11 cellular contexts compared by ENCODE assay signal in the genomic region with DNA sequence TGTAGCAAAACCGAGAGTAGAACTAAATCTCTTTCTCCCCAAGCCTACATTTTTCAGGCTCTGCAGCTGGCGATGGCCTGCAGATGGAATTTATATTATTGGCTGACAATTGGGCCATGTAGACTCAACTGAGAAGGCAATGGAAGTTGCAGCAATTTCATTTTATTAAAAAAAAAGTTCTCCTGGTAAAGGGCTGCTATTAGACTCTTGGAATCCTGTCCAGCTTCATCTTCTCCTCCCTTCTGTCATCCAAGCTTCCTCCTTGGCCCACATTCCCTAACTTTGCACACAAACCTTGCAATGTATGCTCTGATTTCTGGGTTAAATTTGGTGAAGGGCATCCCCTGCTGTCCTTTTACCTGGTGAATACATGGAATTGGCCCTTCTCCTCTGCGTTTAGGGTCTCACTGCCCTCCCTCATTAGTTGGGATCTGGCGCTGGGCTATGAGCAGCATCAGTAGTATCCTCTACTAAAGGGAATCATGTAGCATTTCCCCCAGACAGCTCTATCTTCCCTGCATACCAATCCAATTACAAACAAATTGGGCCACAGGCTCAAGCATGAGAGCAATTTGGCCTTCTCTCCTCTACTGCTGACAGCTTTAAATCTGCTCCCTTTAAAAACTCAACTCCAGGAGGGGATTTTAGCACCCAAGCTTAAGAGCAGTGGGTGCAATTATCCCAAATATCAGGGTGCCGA.
DNase-seq lines count a peak whose midpoint lies in the region; ATAC-seq and TF ChIP-seq lines count a peak whose summit lies in the region.
"Had no signal": no experiment of that assay in that cellular context is flagged by ENCODE, and none has a peak within 500 bp of the region (broad histone marks: within the 10 kb centered on the region; RNA-seq: fewer than 3 reads in every experiment).

No MANE protein-coding gene starts in this region.

- intact Hi-C loops in IMR-90 (cut with micrococcal nuclease) = loop anchor here (5.0 kb wide), 2 partner anchors 77 to 333 kb away; no protein-coding TSS in a partner anchor

- in situ Hi-C loops in ACHN (cut with HindIII; ENCODE audit: low pct_ligation_motif_present, low pct_unique_long_range_greater_than_20kb, low sequenced_read_pairs) = no loop called here
- in situ Hi-C loops in IMR-90 (cut with MboI; ENCODE audit: low sequenced_read_pairs) = no loop called here

- H3K4me3 ChIP-seq in IMR-90 (ENCODE audit: insufficient read depth, low read depth, low read length) (no peak overlapping the region), epithelial cell of esophagus (ENCODE audit: low read length) (no peak overlapping the region), mesendoderm (ENCODE audit: low read length) (no peak overlapping the region)

- H2BK5ac ChIP-seq in IMR-90 (ENCODE audit: low read depth, low read length, poor library complexity, severe bottlenecking) = peak overlapping the region; percentile 79
- no peak overlapping the region for H2BK5ac ChIP-seq in mesendoderm (ENCODE audit: low read length)

- H4K8ac ChIP-seq in IMR-90 (ENCODE audit: low read depth in 2 of 2, low read length in 2 of 2) (peak overlapping the region; percentile 17 to 80; a peak in 2 of 4 replicates), mesendoderm (ENCODE audit: low read depth, low read length) (no peak overlapping the region)

- peak overlapping the region; percentile 82; the same call in 1 of the 2 replicates for H3K27ac ChIP-seq in IMR-90 (ENCODE audit: insufficient read depth, low read length)
- H3K27ac ChIP-seq in mesendoderm (ENCODE audit: low read depth, low read length) = no peak overlapping the region
- H3K27ac ChIP-seq: neutrophil had no signal

- TF ChIP-seq CTCF in IMR-90 (conservative IDR thresholded peaks at IDR 0.05; ENCODE audit: low read depth, low read length) (no peak), epithelial cell of esophagus (IDR thresholded peaks at IDR 0.05; ENCODE audit: insufficient read depth, low read depth, low read length, missing control alignments) (no peak)

- H3K9ac ChIP-seq in IMR-90 (ENCODE audit: low read depth, low read length) (peak overlapping the region; percentile 41), mesendoderm (ENCODE audit: low read length) (no peak overlapping the region)

- H4K91ac ChIP-seq in IMR-90 (ENCODE audit: insufficient read depth, low read depth, low read length) = peak overlapping the region; percentile 40

- WGBS in IMR-90 (ENCODE audit: extremely low coverage in 2 of 2, insufficient read length in 1 of 2), 2 experiments = no CpG with 5 or more reads among the region's 5 CpGs
- no CpG with 5 or more reads among the region's 5 CpGs for WGBS in mesendoderm (ENCODE audit: extremely low coverage, insufficient coverage, low lambda C conversion rate)

- H3K9me1 ChIP-seq in IMR-90 (ENCODE audit: insufficient read depth, low read length) = peaks cover 10% of the 10 kb centered on the region

- H3K79me2 ChIP-seq in mesendoderm (ENCODE audit: control insufficient read depth, insufficient read depth, low read length) = no peaks in the 10 kb centered on the region

- H3K4me2 ChIP-seq in IMR-90 (ENCODE audit: low read depth, low read length) = peak overlapping the region; percentile 74
- H3K4me2 ChIP-seq in mesendoderm (ENCODE audit: low read length) = no peak overlapping the region

- H2BK120ac ChIP-seq in IMR-90 (ENCODE audit: low read depth, low read length) = peak overlapping the region; percentile 88
- no peak overlapping the region for H2BK120ac ChIP-seq in mesendoderm (ENCODE audit: low read depth, low read length)

- H3K79me1 ChIP-seq in IMR-90 (ENCODE audit: low read depth in 1 of 2, low read length in 2 of 2) = no peaks in the 10 kb centered on the region
- no peaks in the 10 kb centered on the region for H3K79me1 ChIP-seq in mesendoderm (ENCODE audit: low read length)

- H3K27me3 ChIP-seq in IMR-90 (ENCODE audit: control insufficient read depth, insufficient read depth, low read length) (peaks cover 2% of the 10 kb centered on the region; the same call in 1 of the 2 replicates), mesendoderm (ENCODE audit: insufficient read depth, low read length, poor library complexity) (no peaks in the 10 kb centered on the region)
- H3K27me3 ChIP-seq: neutrophil had no signal

- H4K5ac ChIP-seq in IMR-90 (ENCODE audit: low read depth, low read length) (peak overlapping the region; percentile 69; the same call in 1 of the 2 replicates), mesendoderm (ENCODE audit: low read length) (no peak overlapping the region)

- CTCF ChIA-PET in IMR-90 (lab: Yijun Ruan, JAX) = interaction anchor here (0.6 to 1.5 kb wide), 2 partner anchors 14 to 161 kb away, joined by 3 read pairs; no protein-coding TSS in a partner anchor

- H2AK5ac ChIP-seq in IMR-90 (ENCODE audit: low read depth, low read length) = peak overlapping the region; percentile 82
- H2AK5ac ChIP-seq in mesendoderm (ENCODE audit: low read length) = no peak overlapping the region

- no TSS peak for BruUV-seq in IMR-90 (replicated peaks; lab: Mats Ljungman, UMichigan)

- H4K20me1 ChIP-seq in IMR-90 (ENCODE audit: insufficient read depth, low read length) = no peaks in the 10 kb centered on the region

- POLR2A ChIA-PET in IMR-90 (lab: Charles Lee; ENCODE audit: unreplicated experiment) = interaction anchor here (0.9 kb wide), 1 partner anchor 334 kb away, joined by 4 read pairs; no protein-coding TSS in a partner anchor

- ATAC-seq in IMR-90 (ENCODE audit: low read depth) (peak; percentile 96), GM21825 (IDR thresholded peaks at IDR 0.05; ENCODE audit: unreplicated experiment) (no peak)

- H3K4me1 ChIP-seq in IMR-90 (ENCODE audit: control insufficient read depth, insufficient read depth, low read length) (peaks cover 20% of the 10 kb centered on the region), mesendoderm (ENCODE audit: control insufficient read depth, low read depth, low read length) (peaks cover 2% of the 10 kb centered on the region)

- no peak for TF ChIP-seq POLR2A in IMR-90 (IDR thresholded peaks at IDR 0.05; ENCODE audit: low read depth, low read length)

- peak overlapping the region; percentile 58; the same call in 1 of the 2 replicates for H3K56ac ChIP-seq in IMR-90 (ENCODE audit: extremely low read depth, insufficient read depth, low read length)
- H3K56ac ChIP-seq in mesendoderm (ENCODE audit: low read length) = no peak overlapping the region

- H3K4ac ChIP-seq in IMR-90 (ENCODE audit: low read depth, low read length) = peak overlapping the region; percentile 65
- no peak overlapping the region for H3K4ac ChIP-seq in mesendoderm (ENCODE audit: low read depth, low read length)

- peak overlapping the region; percentile 67 for H3K14ac ChIP-seq in IMR-90 (replicated peaks; ENCODE audit: low read depth, low read length)

- peak overlapping the region; percentile 38 for H2AK9ac ChIP-seq in IMR-90 (replicated peaks; ENCODE audit: low read depth, low read length, poor library complexity)

- H2BK20ac ChIP-seq in IMR-90 (ENCODE audit: low read depth, low read length) = peak overlapping the region; percentile 93

- dilution Hi-C loops in IMR-90 (cut with HindIII; ENCODE audit: low sequenced_read_pairs, unreplicated experiment) = no loop called here

- peak overlapping the region; percentile 70 for H2AFZ ChIP-seq in IMR-90 (replicated peaks; ENCODE audit: low read length, poor library complexity)

- peak; percentile 50 for DNase-seq in ACHN
- peak; percentile 64 for DNase-seq in IMR-90
- peak; percentile 34 for DNase-seq in epithelial cell of esophagus (ENCODE audit: low read depth)
- DNase-seq in mesendoderm = peak; percentile 80
- DNase-seq in activated naive CD4-positive, alpha-beta T cell treated with anti-CD3 and anti-CD28 coated beads, Interleukin-2, amount 50 U/mL, for 16 hours = no peak
- no peak for DNase-seq in NCI-H2227 (lab: John Stamatoyannopoulos, UW; ENCODE audit: unreplicated experiment)
- no peak for DNase-seq in hepatic stellate cell (ENCODE audit: low spot score)
- DNase-seq: activated CD8-positive, alpha-beta memory T cell treated with anti-CD3 and anti-CD28 coated beads for 24 hours; NCI-H187 had no signal

- H3K36me3 ChIP-seq in IMR-90 (ENCODE audit: control insufficient read depth, insufficient read depth, low read length) = no peaks in the 10 kb centered on the region
- H3K36me3 ChIP-seq in mesendoderm (ENCODE audit: control insufficient read depth, insufficient read depth, low read length) = no peaks in the 10 kb centered on the region
- H3K36me3 ChIP-seq: neutrophil had no signal

- H3K23ac ChIP-seq in IMR-90 (ENCODE audit: low read depth, low read length) (0 out of 2 replicates have a peak overlapping the region, but pooled peaks have one; percentile 30), mesendoderm (ENCODE audit: low read length) (no peak overlapping the region)

- peak overlapping the region; percentile 27; the same call in 2 of the 3 replicates for H2BK15ac ChIP-seq in IMR-90 (ENCODE audit: low read depth, low read length)
- H2BK15ac ChIP-seq in mesendoderm (replicated peaks; ENCODE audit: low read depth) = no peak overlapping the region

- TF ChIP-seq RAD21 in IMR-90 (IDR thresholded peaks at IDR 0.05; ENCODE audit: low read length) = no peak

- H3K18ac ChIP-seq in IMR-90 (ENCODE audit: low read depth, low read length) (peak overlapping the region; percentile 96), mesendoderm (ENCODE audit: low read length) (no peak overlapping the region)

- H3K9me3 ChIP-seq in IMR-90 (ENCODE audit: control insufficient read depth, insufficient read depth, low read length) = no peaks in the 10 kb centered on the region
- H3K9me3 ChIP-seq: neutrophil had no signal

TF ChIP-seq in IMR-90, 13 proteins besides CTCF, POLR2A, EP300 and RAD21:
- TF ChIP-seq NFE2L2 (IDR thresholded peaks at IDR 0.05; ENCODE audit: low read depth, low read length) (no peak), CHD1 (IDR thresholded peaks at IDR 0.05; ENCODE audit: low read depth, low read length) (no peak), CEBPB (IDR thresholded peaks at IDR 0.05; ENCODE audit: low read depth, low read length) (0 out of 2 replicates have a peak, but pooled peaks have one; percentile 7)

Comparison
In these comparisons a context has a peak if more than half of its experiments do, and no peak if none do; other contexts are left out.
1. DNase-seq: peak in ACHN (single experiment), IMR-90 (single experiment), epithelial cell of esophagus (single experiment) and mesendoderm (single experiment); none in activated naive CD4-positive, alpha-beta T cell treated with anti-CD3 and anti-CD28 coated beads, Interleukin-2, amount 50 U/mL, for 16 hours (single experiment), NCI-H2227 (single experiment) and hepatic stellate cell (single experiment).